15 cellular contexts compared by ENCODE assay signal in genomic region chr14:69634871-69635270, GRCh38. TPM values are rescaled to one million over a fixed set of nuclear protein-coding genes. Genes with fewer than 3 reads are reported as not detected.
A peak's percentile ranks its signal among the peaks of the same experiment; 100 is the strongest.
DNase-seq lines count a peak whose midpoint lies in the region; ATAC-seq, FAIRE-seq and TF ChIP-seq lines count a peak whose summit lies in the region.
"Had no signal": no experiment of that assay in that cellular context is flagged by ENCODE, and none has a peak within 500 bp of the region (broad histone marks: within the 10 kb centered on the region; RNA-seq: fewer than 3 reads in every experiment).

No MANE protein-coding gene starts in this region.

- peak overlapping the region; percentile 67 for H3K4me3 ChIP-seq in CD4-positive, CD25-positive, alpha-beta regulatory T cell (ENCODE audit: low read depth, low read length)
- H3K4me3 ChIP-seq in IMR-90 (ENCODE audit: insufficient read depth, low read depth, low read length) (no peak overlapping the region), GM12878 (no peak overlapping the region), sigmoid colon (no peak overlapping the region), trophoblast cell (ENCODE audit: low read depth, low read length) (no peak overlapping the region)
- H3K4me3 ChIP-seq: lung, SJSA1 had no signal

- no peak overlapping the region for H3K9ac ChIP-seq in IMR-90 (ENCODE audit: low read depth, low read length)
- H3K9ac ChIP-seq in GM12878 (ENCODE audit: control insufficient read depth, insufficient read depth, low read length) = peak overlapping the region; percentile 14; the same call in 1 of the 2 replicates
- no peak overlapping the region for H3K9ac ChIP-seq in trophoblast cell (ENCODE audit: low read length)

- peaks cover 2% of the 10 kb centered on the region for H3K36me3 ChIP-seq in CD4-positive, CD25-positive, alpha-beta regulatory T cell (ENCODE audit: control insufficient read depth, insufficient read depth, low read length)
- H3K36me3 ChIP-seq in IMR-90 (ENCODE audit: control insufficient read depth, insufficient read depth, low read length) (no peaks in the 10 kb centered on the region), GM12878 (ENCODE audit: control insufficient read depth in 2 of 2, insufficient read depth in 2 of 2, low read length in 1 of 2) (peaks cover 0 to 6% of the 10 kb centered on the region in 2 experiments; a peak in 3 of 4 replicates), sigmoid colon (no peaks in the 10 kb centered on the region), trophoblast cell (ENCODE audit: control insufficient read depth in 1 of 2, insufficient read depth in 2 of 2, low read length in 2 of 2) (no peaks in the 10 kb centered on the region)
- H3K36me3 ChIP-seq: SJSA1 had no signal

- peaks cover 52% of the 10 kb centered on the region for H3K9me1 ChIP-seq in IMR-90 (ENCODE audit: insufficient read depth, low read length)

- H3K27me3 Mint-ChIP-seq in CD4-positive, CD25-positive, alpha-beta regulatory T cell = no peaks in the 10 kb centered on the region

- peak overlapping the region; percentile 64; the same call in 1 of the 2 replicates for H3K23ac ChIP-seq in IMR-90 (ENCODE audit: low read depth, low read length)
- H3K23ac ChIP-seq in trophoblast cell (ENCODE audit: low read length) = no peak overlapping the region

- peak overlapping the region; percentile 63 to 94 (median 76) for H3K27ac Mint-ChIP-seq in CD4-positive, CD25-positive, alpha-beta regulatory T cell

- intact Hi-C loops in IMR-90 (cut with micrococcal nuclease) (no loop called here), GM12878 (cut with micrococcal nuclease; ENCODE audit: unreplicated experiment) (no loop called here), sigmoid colon (cut with DNase I) (no loop called here)

- no peak for FAIRE-seq in GM12878 (lab: Jason Lieb, UNC)

- H2AFZ ChIP-seq in IMR-90 (replicated peaks; ENCODE audit: low read length, poor library complexity) (no peak overlapping the region), GM12878 (ENCODE audit: control insufficient read depth, low read depth, low read length) (no peak overlapping the region), trophoblast cell (ENCODE audit: insufficient read depth, low read length, poor library complexity) (no peak overlapping the region)

- H2BK12ac ChIP-seq in trophoblast cell (ENCODE audit: low read length) = no peak overlapping the region

- H2BK15ac ChIP-seq in IMR-90 (ENCODE audit: low read depth, low read length) = peak overlapping the region; percentile 37; the same call in 2 of the 3 replicates

- 0 out of 2 replicates have a peak overlapping the region, but pooled peaks have one; percentile 11 for H3K14ac ChIP-seq in IMR-90 (replicated peaks; ENCODE audit: low read depth, low read length)
- H3K14ac ChIP-seq in trophoblast cell (ENCODE audit: low read length) = no peak overlapping the region

- peaks cover 31 to 86% of the 10 kb centered on the region in 2 experiments for H3K79me1 ChIP-seq in IMR-90 (ENCODE audit: low read depth in 1 of 2, low read length in 2 of 2)
- H3K79me1 ChIP-seq in trophoblast cell (ENCODE audit: low read length) = no peaks in the 10 kb centered on the region

- H3K79me2 ChIP-seq in GM12878 (ENCODE audit: control insufficient read depth, insufficient read depth, low read length) (peaks cover 99% of the 10 kb centered on the region), trophoblast cell (ENCODE audit: control insufficient read depth, insufficient read depth, low read length, poor library complexity) (peaks cover 2% of the 10 kb centered on the region)

- H3K4me2 ChIP-seq in IMR-90 (ENCODE audit: low read depth, low read length) (no peak overlapping the region), GM12878 (ENCODE audit: control insufficient read depth, insufficient read depth) (no peak overlapping the region; the same call in 1 of the 2 replicates), trophoblast cell (ENCODE audit: low read length) (no peak overlapping the region)

- no peak for TF ChIP-seq RAD21 in IMR-90 (IDR thresholded peaks at IDR 0.05; ENCODE audit: low read length)
- TF ChIP-seq RAD21 in GM12878 (IDR thresholded peaks at IDR 0.05; ENCODE audit: insufficient read depth, low read depth, low read length) = no peak

- no peak overlapping the region for H3K56ac ChIP-seq in IMR-90 (ENCODE audit: extremely low read depth, insufficient read depth, low read length)

- dilution Hi-C loops in IMR-90 (cut with HindIII; ENCODE audit: low sequenced_read_pairs, unreplicated experiment) = no loop called here

- H4K12ac ChIP-seq in trophoblast cell (ENCODE audit: low read depth, low read length) = no peak overlapping the region

- 100% methylated on average over 1 to 2 of the region's 2 CpGs for WGBS in IMR-90 (ENCODE audit: extremely low coverage in 2 of 2, insufficient read length in 1 of 2), 2 experiments
- WGBS in GM12878 (ENCODE audit: insufficient coverage, insufficient replicate concordance, low lambda C conversion rate, missing lambda C conversion rate) = 96% methylated on average over 2 of the region's 2 CpGs
- WGBS in sigmoid colon, 2 donors = 89 to 95% methylated on average over 2 of the region's 2 CpGs
- WGBS in trophoblast cell (ENCODE audit: extremely low coverage, insufficient coverage, insufficient read length) = 100% methylated on average over 2 of the region's 2 CpGs

- H4K20me1 ChIP-seq in IMR-90 (ENCODE audit: insufficient read depth, low read length) = peaks cover 39% of the 10 kb centered on the region
- no peaks in the 10 kb centered on the region for H4K20me1 ChIP-seq in GM12878 (ENCODE audit: control insufficient read depth, insufficient read depth)

- H3K18ac ChIP-seq in IMR-90 (ENCODE audit: low read depth, low read length) = no peak overlapping the region
- H3K18ac ChIP-seq in trophoblast cell (ENCODE audit: low read length) = no peak overlapping the region

- TF ChIP-seq EP300 in GM12878 (IDR thresholded peaks at IDR 0.05; ENCODE audit: borderline replicate concordance in 1 of 2, control insufficient read depth in 1 of 2, low read depth in 2 of 2, low read length in 2 of 2) (no peak), sigmoid colon (IDR thresholded peaks at IDR 0.05) (no peak)

- no peak overlapping the region for H4K8ac ChIP-seq in IMR-90 (ENCODE audit: low read depth in 2 of 2, low read length in 2 of 2)
- no peak overlapping the region for H4K8ac ChIP-seq in trophoblast cell (ENCODE audit: low read depth, low read length)

- H4K5ac ChIP-seq in IMR-90 (ENCODE audit: low read depth, low read length) = no peak overlapping the region

- CTCF ChIA-PET in IMR-90 (lab: Yijun Ruan, JAX) (interaction anchor here (0.7 kb wide), 1 partner anchor 54 kb away, joined by 3 read pairs; no protein-coding TSS in a partner anchor), GM12878 (lab: Yijun Ruan, JAX) (interaction anchor here (1.0 to 1.5 kb wide), 2 partner anchors 13 to 23 kb away, joined by 3 to 10 read pairs; partner anchors contain the start of gene SUSD6)

- H2AK5ac ChIP-seq in IMR-90 (ENCODE audit: low read depth, low read length) = peak overlapping the region; percentile 39; the same call in 1 of the 2 replicates
- H2AK5ac ChIP-seq in trophoblast cell (ENCODE audit: low read length) = no peak overlapping the region

- no peak overlapping the region for H2AK9ac ChIP-seq in IMR-90 (replicated peaks; ENCODE audit: low read depth, low read length, poor library complexity)

- POLR2A ChIA-PET in IMR-90 (lab: Charles Lee; ENCODE audit: unreplicated experiment) = no interaction called here
- POLR2A ChIA-PET in GM12878 (lab: Charles Lee) = interaction anchor here (0.5 to 8.7 kb wide), 10 partner anchors 10 to 70 kb away, joined by 3 to 88 read pairs (median 5); partner anchors contain the start of gene SUSD6

- no peaks in the 10 kb centered on the region for H3K9me3 ChIP-seq in CD4-positive, CD25-positive, alpha-beta regulatory T cell (ENCODE audit: control insufficient read depth in 2 of 2, low read length in 2 of 2)
- H3K9me3 ChIP-seq in IMR-90 (ENCODE audit: control insufficient read depth, insufficient read depth, low read length) (no peaks in the 10 kb centered on the region), GM12878 (replicated peaks; ENCODE audit: control insufficient read depth, insufficient read depth, low read length) (peaks cover 3% of the 10 kb centered on the region; the same call in 1 of the 3 replicates), sigmoid colon (no peaks in the 10 kb centered on the region), trophoblast cell (ENCODE audit: insufficient read depth, low read depth, low read length) (peaks cover 2% of the 10 kb centered on the region)

- peak overlapping the region; percentile 73 for H3K27ac ChIP-seq in CD4-positive, CD25-positive, alpha-beta regulatory T cell (ENCODE audit: insufficient read depth, low read length, poor library complexity, severe bottlenecking)
- H3K27ac ChIP-seq in IMR-90 (ENCODE audit: insufficient read depth, low read length) = no peak overlapping the region
- H3K27ac ChIP-seq in GM12878 (ENCODE audit: control insufficient read depth, insufficient read depth) = peak overlapping the region; percentile 72
- H3K27ac ChIP-seq in sigmoid colon = peak overlapping the region; percentile 12 to 64 (median 60)
- H3K27ac ChIP-seq in trophoblast cell (ENCODE audit: low read depth, low read length) = no peak overlapping the region
- H3K27ac ChIP-seq: epithelial cell of prostate, SJSA1 had no signal

- H2BK5ac ChIP-seq in IMR-90 (ENCODE audit: low read depth, low read length, poor library complexity, severe bottlenecking) = no peak overlapping the region
- no peak overlapping the region for H2BK5ac ChIP-seq in trophoblast cell (ENCODE audit: low read depth, low read length, poor library complexity)

- TF ChIP-seq POLR2A in IMR-90 (IDR thresholded peaks at IDR 0.05; ENCODE audit: low read depth, low read length) (no peak), GM12878 (IDR thresholded peaks at IDR 0.05; ENCODE audit: low read depth, low read length) (no peak), sigmoid colon (IDR thresholded peaks at IDR 0.05) (no peak)

- TF ChIP-seq CTCF in IMR-90 (conservative IDR thresholded peaks at IDR 0.05; ENCODE audit: low read depth, low read length) = no peak
- no peak for TF ChIP-seq CTCF in GM12878 (IDR thresholded peaks at IDR 0.05 in 2 of 3, conservative IDR thresholded peaks at IDR 0.05 in 1 of 3; ENCODE audit: control insufficient read depth in 2 of 3, extremely low read depth in 1 of 3, insufficient read depth in 1 of 3, low read depth in 3 of 3, low read length in 3 of 3)
- TF ChIP-seq CTCF in sigmoid colon (IDR thresholded peaks at IDR 0.05) = no peak

- peaks cover 44 to 98% (median 89%) of the 10 kb centered on the region in 4 donors for H3K4me1 Mint-ChIP-seq in CD4-positive, CD25-positive, alpha-beta regulatory T cell

- H3K36me3 Mint-ChIP-seq in CD4-positive, CD25-positive, alpha-beta regulatory T cell = peaks cover 10% of the 10 kb centered on the region

- H4K91ac ChIP-seq in IMR-90 (ENCODE audit: insufficient read depth, low read depth, low read length) = 0 out of 2 replicates have a peak overlapping the region, but pooled peaks have one; percentile 20
- H4K91ac ChIP-seq in trophoblast cell (ENCODE audit: low read depth, low read length) = no peak overlapping the region

- H3K4me1 ChIP-seq in CD4-positive, CD25-positive, alpha-beta regulatory T cell (ENCODE audit: control insufficient read depth, insufficient read depth, low read length, poor library complexity, severe bottlenecking) = peaks cover 94% of the 10 kb centered on the region
- H3K4me1 ChIP-seq in IMR-90 (ENCODE audit: control insufficient read depth, insufficient read depth, low read length) (peaks cover 57% of the 10 kb centered on the region), GM12878 (ENCODE audit: control insufficient read depth, insufficient read depth, low read length) (peaks cover 85% of the 10 kb centered on the region), sigmoid colon (peaks cover 0 to 93% (median 89%) of the 10 kb centered on the region in 4 donors), trophoblast cell (ENCODE audit: control insufficient read depth in 1 of 2, insufficient read depth in 2 of 2, low read length in 2 of 2) (peaks cover 5 to 6% of the 10 kb centered on the region in 2 experiments)

- H3K9me3 Mint-ChIP-seq in CD4-positive, CD25-positive, alpha-beta regulatory T cell = no peaks in the 10 kb centered on the region

- H2BK20ac ChIP-seq in IMR-90 (ENCODE audit: low read depth, low read length) = no peak overlapping the region

- in situ Hi-C loops in IMR-90 (cut with MboI; ENCODE audit: low sequenced_read_pairs) = no loop called here
- in situ Hi-C loops in GM12878 (cut with MboI) = no loop called here

- no peak overlapping the region for H2BK120ac ChIP-seq in IMR-90 (ENCODE audit: low read depth, low read length)
- H2BK120ac ChIP-seq in trophoblast cell (ENCODE audit: insufficient read depth, low read length, poor library complexity) = no peak overlapping the region

- no peak for ATAC-seq in CD4-positive, CD25-positive, alpha-beta regulatory T cell (ENCODE audit: low read depth in 2 of 2)
- ATAC-seq in IMR-90 (ENCODE audit: low read depth) = no peak
- no peak for ATAC-seq in GM12878
- ATAC-seq in GM21717 (IDR thresholded peaks at IDR 0.05; ENCODE audit: unreplicated experiment) = no peak
- ATAC-seq: HCT116 had no signal

- DNase-seq in CD4-positive, CD25-positive, alpha-beta regulatory T cell = no peak
- DNase-seq in IMR-90 (no peak), GM12878 (ENCODE audit: low read depth, low spot score) (no peak), sigmoid colon (no peak), pons (ENCODE audit: low spot score) (no peak), trophoblast cell (no peak)
- DNase-seq: hypothalamus; NCI-H1417; NCI-H82; stimulated activated CD4-positive, alpha-beta T cell treated with anti-CD3 and anti-CD28 coated beads, Interleukin-2, amount 100 ng/mL, for 24 hours had no signal

- peak overlapping the region; percentile 2 to 85 (median 60) for H3K4me3 Mint-ChIP-seq in CD4-positive, CD25-positive, alpha-beta regulatory T cell

- BruUV-seq in IMR-90 (replicated peaks; lab: Mats Ljungman, UMichigan) (no TSS peak), GM12878 (replicated peaks; lab: Mats Ljungman, UMichigan) (no TSS peak)

- SMC1A ChIA-PET in GM12878 (lab: Charles Lee; ENCODE audit: uncharacterized antibody, unreplicated experiment) = interaction anchor here (0.6 to 17.8 kb wide), 7 partner anchors 9 to 60 kb away, joined by 3 to 336 read pairs (median 4); partner anchors contain the start of gene CCDC177

- RAD21 ChIA-PET in GM12878 (lab: Charles Lee; ENCODE audit: unreplicated experiment) = interaction anchor here (0.8 to 6.1 kb wide), 6 partner anchors 10 to 51 kb away, joined by 3 to 63 read pairs (median 22); no protein-coding TSS in a partner anchor

- H3K4ac ChIP-seq in IMR-90 (ENCODE audit: low read depth, low read length) = no peak overlapping the region
- no peak overlapping the region for H3K4ac ChIP-seq in trophoblast cell (ENCODE audit: low read depth, low read length)

- no peaks in the 10 kb centered on the region for H3K27me3 ChIP-seq in CD4-positive, CD25-positive, alpha-beta regulatory T cell (ENCODE audit: control insufficient read depth, insufficient read depth, low read length)
- H3K27me3 ChIP-seq in IMR-90 (ENCODE audit: control insufficient read depth, insufficient read depth, low read length) (no peaks in the 10 kb centered on the region), GM12878 (replicated peaks in 1 of 2; ENCODE audit: control insufficient read depth in 2 of 2, insufficient read depth in 2 of 2, low read length in 1 of 2) (no peaks in the 10 kb centered on the region), sigmoid colon (no peaks in the 10 kb centered on the region), trophoblast cell (ENCODE audit: insufficient read depth, low read length) (no peaks in the 10 kb centered on the region)
- H3K27me3 ChIP-seq: SJSA1 had no signal

RNA-seq across cellular contexts. Expression of gene SUSD6, which starts 23.5 kb away (rescaled TPM):
- total RNA-seq in CD4-positive, CD25-positive, alpha-beta regulatory T cell = 101 TPM
- 10 to 100 TPM in 1 of 4 donors, 1 to 10 TPM in 3; 7.7 to 15.2 (median 9.0) TPM for polyA plus RNA-seq in CD4-positive, CD25-positive, alpha-beta regulatory T cell
- 2.3 and 2.5 TPM in 2 replicates for total RNA-seq in IMR-90 (2012; rRNA removed)
- polyA plus RNA-seq in IMR-90 (2012; rRNA removed) = 10.1 and 10.4 TPM in 2 replicates
- 5.9 and 7.7 TPM in 2 replicates for polyA plus RNA-seq in IMR-90 (2012; cell fraction: cytosol; rRNA removed)
- polyA plus RNA-seq in IMR-90 (2012; cell fraction: nucleus; rRNA removed; ENCODE audit: low replicate concordance) = 21.8 and 29.0 TPM in 2 replicates
- total RNA-seq in GM12878 (2013; cell fraction: nucleolus; rRNA removed) = 59.8 and 61.3 TPM in 2 replicates
- 6.9 and 8.3 TPM in 2 replicates for total RNA-seq in GM12878 (2014; rRNA removed)
- total RNA-seq in GM12878 (2014; rRNA removed; fragmentation: Illumina TruSeq; extraction: Trizol) = 11.0 and 11.1 TPM in 2 replicates
- total RNA-seq in GM12878 (2021) = 39.8 and 40.1 TPM in 2 replicates
- polyA plus RNA-seq in GM12878 (2011; ENCODE audit: low read depth) = 18.4 TPM
- 11.3 and 16.7 TPM in 2 replicates for polyA plus RNA-seq in GM12878 (2011; rRNA removed)
- 13.8 and 14.1 TPM in 2 replicates for polyA plus RNA-seq in GM12878 (2011; cell fraction: cytosol; rRNA removed)
- 38.9 and 46.9 TPM in 2 replicates for polyA plus RNA-seq in GM12878 (2011; cell fraction: nucleus; rRNA removed)
- polyA plus RNA-seq in GM12878 (2012) = 23.6 and 27.7 TPM in 2 replicates
- 19.4 and 23.7 TPM in 2 replicates for polyA plus RNA-seq in GM12878 (2014; fragmentation: Illumina TruSeq; extraction: Trizol)
- polyA plus RNA-seq in GM12878 (2014; fragmentation: Nextera tagmentation; extraction: Ambion mirVana) = 1 to 10 TPM; 6.6 to 9.4 TPM
- 25.8 and 31.1 TPM in 2 replicates for polyA plus RNA-seq in GM12878 (2014; rRNA removed)
- polyA plus RNA-seq in GM12878 (2016; fragmentation: Nextera tagmentation; extraction: Ambion mirVana) = 10 to 100 TPM; 27.1 to 33.7 TPM
- polyA minus RNA-seq in GM12878 (2011; rRNA and poly(A)+ RNA removed) = 17.6 and 19.5 TPM in 2 replicates
- polyA minus RNA-seq in GM12878 (2011; cell fraction: cytosol; rRNA and poly(A)+ RNA removed) = 5.1 and 5.6 TPM in 2 replicates
- 14.9 and 32.6 TPM in 2 replicates for polyA minus RNA-seq in GM12878 (2011; cell fraction: nucleus; rRNA and poly(A)+ RNA removed)
- total RNA-seq in sigmoid colon = 10 to 100 TPM; 13.5 to 62.0 (median 18.6) TPM
- 10 to 100 TPM in 2 of 3 donors, 1 to 10 TPM in 1; 5.4 to 36.7 (median 10.4) TPM for polyA plus RNA-seq in sigmoid colon
- 5.4 and 5.5 TPM in 2 replicates for polyA plus RNA-seq in trophoblast cell (2013)

Comparison
In these comparisons a context has a peak if more than half of its experiments do, and no peak if none do; other contexts are left out.
1. H3K27ac ChIP-seq: peak in CD4-positive, CD25-positive, alpha-beta regulatory T cell (single experiment), GM12878 (single experiment) and sigmoid colon (4 of 4); none in IMR-90 (single experiment) and trophoblast cell (single experiment).